8 cellular contexts compared by ENCODE assay signal in genomic region chr5:91851670-91852069, GRCh38.
"Had no signal": no experiment of that assay in that cellular context is flagged by ENCODE, and none has a peak within 500 bp of the region (broad histone marks: within the 10 kb centered on the region; RNA-seq: fewer than 3 reads in every experiment).

No MANE protein-coding gene starts in this region.

- H3K27me3 Mint-ChIP-seq: IgD-negative memory B cell had no signal

- H3K4me3 Mint-ChIP-seq: HFFc6, IgD-negative memory B cell had no signal

- H3K36me3 Mint-ChIP-seq: IgD-negative memory B cell had no signal

- ATAC-seq: HepG2 had no signal

- H3K27ac Mint-ChIP-seq: HFFc6, IgD-negative memory B cell had no signal

- H3K4me3 ChIP-seq: GM23248 had no signal

- H3K4me1 Mint-ChIP-seq: IgD-negative memory B cell had no signal

- H3K9ac ChIP-seq: GM23248 had no signal

- H3K27ac ChIP-seq: GM23248, HL-60 had no signal

- H2AFZ ChIP-seq: GM23248 had no signal

- DNase-seq: GM23248, H7, HCEC 1CT, HFFc6, KBM-7 had no signal
